ENCODE assay signal across 8 cellular contexts in genomic region chr4:182917182-182918043, GRCh38. TPM values are rescaled to one million over a fixed set of nuclear protein-coding genes. Genes with fewer than 3 reads are reported as not detected.
A peak's percentile ranks its signal among the peaks of the same experiment; 100 is the strongest.
DNase-seq lines count a peak whose midpoint lies in the region; ATAC-seq and TF ChIP-seq lines count a peak whose summit lies in the region.

Gene DCTD (minus strand): TSS chr4:182917386. CDS start chr4:182915568, 1,818 bp downstream.

- H3K4me3 ChIP-seq in gastroesophageal sphincter: peak within 1 kb of the TSS; percentile 81 to 88

- H3K4me1 ChIP-seq in gastroesophageal sphincter: peaks cover 0 to 32% (median 8%) of the 10 kb centered on the region in 3 donors

- peak in 1 of 2 donors; percentile 62 for TF ChIP-seq POLR2A in gastroesophageal sphincter (IDR thresholded peaks at IDR 0.05)

- no peak for TF ChIP-seq EP300 in gastroesophageal sphincter (IDR thresholded peaks at IDR 0.05)

- peak within 1 kb of the TSS; percentile 81 to 97 (median 96) for H3K27ac ChIP-seq in gastroesophageal sphincter
- H3K27ac ChIP-seq in temporal lobe (ENCODE audit: low read depth, low read length): peak within 1 kb of the TSS; percentile 11

- WGBS in gastroesophageal sphincter (ENCODE audit: low coverage in 1 of 2), 2 donors: no CpG with 5 or more reads among the region's 106 CpGs

- H3K36me3 ChIP-seq in gastroesophageal sphincter: peaks cover 0 to 30% of the 10 kb centered on the region in 2 donors

- in situ Hi-C loops in Caki2 (cut with HindIII; ENCODE audit: low pct_unique_long_range_greater_than_20kb, low sequenced_read_pairs) (no loop called here), SK-MEL-5 (cut with HindIII; ENCODE audit: low pct_unique_long_range_greater_than_20kb, low sequenced_read_pairs) (no loop called here)

- DNase-seq in Caki2 (ENCODE audit: low read depth): peak; percentile 62
- DNase-seq in SK-MEL-5 (ENCODE audit: low read depth, low spot score): peak; percentile 65
- DNase-seq in activated naive CD4-positive, alpha-beta T cell (lab: John Stamatoyannopoulos, UW): peak; percentile 47 to 83 (median 64)
- peak; percentile 61 for DNase-seq in occipital lobe (lab: John Stamatoyannopoulos, UW)

- no peaks in the 10 kb centered on the region for H3K9me3 ChIP-seq in gastroesophageal sphincter

- peak in 2 of 4 experiments; percentile 31 to 63 for TF ChIP-seq CTCF in gastroesophageal sphincter (IDR thresholded peaks at IDR 0.05)

- H3K27me3 ChIP-seq in gastroesophageal sphincter: no peaks in the 10 kb centered on the region

- peak; percentile 82 for ATAC-seq in GM19397 (IDR thresholded peaks at IDR 0.05; ENCODE audit: unreplicated experiment)
- ATAC-seq in HG03565 (IDR thresholded peaks at IDR 0.05; ENCODE audit: unreplicated experiment): peak; percentile 81
- ATAC-seq in gastroesophageal sphincter: peak; percentile 90

RNA-seq across cellular contexts. Expression of gene DCTD, which starts in this region (rescaled TPM):
- total RNA-seq in Caki2 (2014; rRNA removed; shearing (Covaris generic); ENCODE audit: low replicate concordance): 159 and 160 TPM in 2 replicates
- total RNA-seq in SK-MEL-5 (2014; rRNA removed; shearing (Covaris generic)): 82.2 and 92.7 TPM in 2 replicates
- 101 and 125 TPM in 2 replicates for polyA plus RNA-seq in SK-MEL-5 (2015; cell fraction: cytosol; rRNA removed)
- 129 and 145 TPM in 2 replicates for polyA plus RNA-seq in SK-MEL-5 (2015; cell fraction: nucleus; rRNA removed)
- total RNA-seq in gastroesophageal sphincter (10 to 100 TPM; 35.8 to 69.4 (median 60.1) TPM), occipital lobe (18.1 TPM), temporal lobe (25.6 TPM)

Comparison
In these comparisons a context has a peak if more than half of its experiments do, and no peak if none do; other contexts are left out.
1. Peak in every context shown above with its lines: DNase-seq, ATAC-seq, H3K4me3 ChIP-seq and H3K27ac ChIP-seq.